In the genomic region with DNA sequence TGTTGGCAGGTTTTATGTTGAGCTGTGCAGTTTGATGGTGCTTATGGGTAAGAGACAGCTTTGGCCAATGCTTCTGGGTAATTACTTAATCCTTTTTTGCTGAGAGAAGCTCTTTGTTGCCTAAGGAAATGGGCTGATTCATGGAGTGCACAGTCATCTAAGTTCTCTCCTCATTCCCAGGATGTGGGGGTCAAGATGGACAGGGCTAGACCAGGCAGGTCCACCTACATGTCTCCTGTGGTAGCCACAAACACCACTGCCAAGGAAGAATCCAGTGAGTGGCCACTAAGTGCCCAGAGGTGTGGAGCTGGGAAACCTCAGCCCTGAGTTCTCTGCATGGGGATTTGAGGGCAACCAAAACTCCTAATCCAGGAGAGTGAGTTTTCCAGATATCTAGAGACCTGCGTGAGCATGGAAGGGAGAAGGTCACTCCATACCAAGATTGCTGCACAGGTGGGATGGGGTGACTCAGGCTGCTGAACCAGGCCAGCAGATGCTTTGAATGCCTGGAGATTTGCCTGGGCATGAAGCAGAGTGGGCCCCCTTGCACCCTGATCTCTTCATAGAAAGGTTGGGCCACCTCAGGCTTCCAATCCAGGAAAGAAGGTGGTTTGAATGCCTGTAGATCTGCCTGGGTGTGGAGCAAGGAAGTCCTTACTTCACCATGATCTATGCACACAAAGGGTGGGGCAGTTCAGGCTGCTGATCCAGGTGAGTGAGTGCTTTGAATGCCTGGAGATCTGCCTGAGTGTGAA, we compare ENCODE assay signal across 28 cellular contexts.
"Had no signal": no experiment of that assay in that cellular context is flagged by ENCODE, and none has a peak within 500 bp of the region (broad histone marks: within the 10 kb centered on the region; RNA-seq: fewer than 3 reads in every experiment).

No MANE protein-coding gene starts in this region.

- H3K4me3 Mint-ChIP-seq: dendritic cell treated with granulocyte-macrophage colony-stimulating factor and Interleukin-4, amounts not matched to agents 40 ng/mL and 50 ng/mL, for 4 days; endodermal cell; naive thymus-derived CD4-positive, alpha-beta T cell; nephron; neural progenitor cell; stimulated activated effector memory CD8-positive, alpha-beta T cell treated with anti-CD3 and anti-CD28 coated beads, Interleukin-12 subunit alpha, Interleukin-12 subunit beta, amount 100 ng/mL, for 72 hours had no signal

- H3K4me3 ChIP-seq: esophagus squamous epithelium, lung, neural progenitor cell, prostate gland, right atrium auricular region, stomach, thyroid gland, vagina had no signal

- H2AFZ ChIP-seq: neural progenitor cell had no signal

- DNase-seq: effector CD8-positive, alpha-beta T cell; endodermal cell; erythroblast; esophagus squamous epithelium; hypothalamus; kidney; mesenchymal stem cell; midbrain; naive thymus-derived CD4-positive, alpha-beta T cell; nucleus accumbens; stimulated activated CD4-positive, alpha-beta T cell treated with anti-CD3 and anti-CD28 coated beads, Interleukin-2, amount 100 ng/mL, for 24 hours; stimulated activated CD4-positive, alpha-beta T cell treated with anti-CD3 and anti-CD28 coated beads, Interleukin-4, amount 100 ng/mL, for 24 hours; stimulated activated naive CD4-positive, alpha-beta T cell treated with Interleukin-2 at 50 U/mL for 16 hours; stomach; thyroid gland; trophoblast cell had no signal

- H3K4me1 ChIP-seq: esophagus squamous epithelium, neural progenitor cell, prostate gland, right atrium auricular region, stomach, thyroid gland, vagina had no signal

- H3K27ac ChIP-seq: esophagus squamous epithelium, neural progenitor cell, prostate gland, right atrium auricular region, stomach, thyroid gland, vagina had no signal

- H3K36me3 ChIP-seq: esophagus squamous epithelium, neural progenitor cell, prostate gland, right atrium auricular region, stomach, thyroid gland, vagina had no signal

- H3K36me3 Mint-ChIP-seq: naive thymus-derived CD4-positive, alpha-beta T cell; neural progenitor cell; stimulated activated effector memory CD8-positive, alpha-beta T cell treated with anti-CD3 and anti-CD28 coated beads, Interleukin-12 subunit alpha, Interleukin-12 subunit beta, amount 100 ng/mL, for 72 hours had no signal

- H3K4me1 Mint-ChIP-seq: naive thymus-derived CD4-positive, alpha-beta T cell; nephron; neural progenitor cell; stimulated activated effector memory CD8-positive, alpha-beta T cell treated with anti-CD3 and anti-CD28 coated beads, Interleukin-12 subunit alpha, Interleukin-12 subunit beta, amount 100 ng/mL, for 72 hours had no signal

- H3K27me3 Mint-ChIP-seq: dendritic cell treated with granulocyte-macrophage colony-stimulating factor and Interleukin-4, amounts not matched to agents 40 ng/mL and 50 ng/mL, for 4 days; naive thymus-derived CD4-positive, alpha-beta T cell had no signal

- H3K9ac ChIP-seq: neural progenitor cell had no signal

- H3K4me2 ChIP-seq: neural progenitor cell had no signal

- H3K9me3 ChIP-seq: prostate gland, thyroid gland, vagina had no signal

- H3K27ac Mint-ChIP-seq: dendritic cell treated with granulocyte-macrophage colony-stimulating factor and Interleukin-4, amounts not matched to agents 40 ng/mL and 50 ng/mL, for 4 days; endodermal cell; naive thymus-derived CD4-positive, alpha-beta T cell; nephron; neural progenitor cell; stimulated activated effector memory CD8-positive, alpha-beta T cell treated with anti-CD3 and anti-CD28 coated beads, Interleukin-12 subunit alpha, Interleukin-12 subunit beta, amount 100 ng/mL, for 72 hours had no signal

- H3K27me3 ChIP-seq: esophagus squamous epithelium, neural progenitor cell, right atrium auricular region, stomach, thyroid gland, vagina had no signal

- ATAC-seq: left lobe of liver; naive thymus-derived CD4-positive, alpha-beta T cell; sciatic nerve; stimulated activated effector memory CD8-positive, alpha-beta T cell treated with anti-CD3 and anti-CD28 coated beads, Interleukin-12 subunit alpha, Interleukin-12 subunit beta, amount 100 ng/mL, for 72 hours had no signal

- FAIRE-seq: colon, frontal cortex, kidney had no signal
